In the genomic region with DNA sequence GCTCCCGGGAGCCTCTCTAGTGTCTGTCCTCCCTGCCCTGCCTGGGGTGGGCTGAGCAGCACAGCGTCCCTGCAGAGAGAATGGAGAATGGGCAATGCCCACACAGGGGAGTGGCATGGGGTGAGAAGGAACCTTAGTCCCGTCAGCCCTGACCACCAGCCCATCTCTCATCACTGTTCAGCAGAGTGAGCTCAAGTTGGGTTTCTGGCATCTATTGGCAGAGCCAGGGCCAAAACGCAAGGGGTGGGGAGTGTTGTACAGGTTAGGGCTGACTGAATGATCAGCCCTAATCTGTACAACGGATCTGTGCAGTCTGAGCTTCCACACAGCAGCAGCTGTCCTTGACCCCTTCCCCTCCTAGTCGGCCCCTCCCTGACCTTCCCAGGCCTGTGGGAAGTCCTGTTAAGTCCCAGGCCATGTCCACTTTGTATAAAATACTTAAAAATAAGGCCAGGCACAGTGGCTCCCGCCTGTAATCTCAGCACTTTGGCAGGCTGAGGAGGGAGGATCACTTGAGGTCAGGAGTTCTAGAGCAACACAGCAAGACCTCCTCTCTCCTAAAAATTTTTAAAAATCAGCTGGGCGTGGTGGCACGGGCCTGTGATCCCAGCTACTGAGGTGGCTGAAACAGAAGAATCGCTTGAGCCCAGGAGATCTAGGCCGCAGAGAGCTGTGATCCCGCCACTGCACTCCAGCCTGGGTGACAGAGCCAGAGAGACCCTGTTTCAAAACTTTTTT, we compare ENCODE assay signal across 1 cellular context.
TF ChIP-seq lines count a peak whose summit lies in the region.

No MANE protein-coding gene starts in this region.

TF ChIP-seq in HCT116, 20 proteins besides CTCF, POLR2A, EP300 and RAD21:
- no peak for TF ChIP-seq JUND (IDR thresholded peaks at IDR 0.05)
- TF ChIP-seq ZFX (IDR thresholded peaks at IDR 0.05) = no peak
- TF ChIP-seq ELF1 (IDR thresholded peaks at IDR 0.05; ENCODE audit: borderline replicate concordance, low read depth) = no peak
- no peak for TF ChIP-seq YY1 (IDR thresholded peaks at IDR 0.05; ENCODE audit: extremely low read depth, insufficient replicate concordance, low read depth, low read length)
- TF ChIP-seq POLR2AphosphoS5 (IDR thresholded peaks at IDR 0.05; ENCODE audit: low read depth, low read length) = no peak
- TF ChIP-seq EGR1 (IDR thresholded peaks at IDR 0.05; ENCODE audit: low read depth) = no peak
- TF ChIP-seq FOSL1 (IDR thresholded peaks at IDR 0.05; ENCODE audit: low read depth) = no peak
- TF ChIP-seq EZH2phosphoT487 (IDR thresholded peaks at IDR 0.05; ENCODE audit: borderline replicate concordance) = no peak
- no peak for TF ChIP-seq CBX3 (IDR thresholded peaks at IDR 0.05; ENCODE audit: low read depth)
- no peak for TF ChIP-seq TCF7L2 (IDR thresholded peaks at IDR 0.05; ENCODE audit: borderline replicate concordance, extremely low read depth, insufficient read depth, insufficient read length)
- no peak for TF ChIP-seq CEBPB (IDR thresholded peaks at IDR 0.05; ENCODE audit: low read depth)
- TF ChIP-seq SRF (IDR thresholded peaks at IDR 0.05; ENCODE audit: low read depth) = no peak
- TF ChIP-seq, protein P1, sequence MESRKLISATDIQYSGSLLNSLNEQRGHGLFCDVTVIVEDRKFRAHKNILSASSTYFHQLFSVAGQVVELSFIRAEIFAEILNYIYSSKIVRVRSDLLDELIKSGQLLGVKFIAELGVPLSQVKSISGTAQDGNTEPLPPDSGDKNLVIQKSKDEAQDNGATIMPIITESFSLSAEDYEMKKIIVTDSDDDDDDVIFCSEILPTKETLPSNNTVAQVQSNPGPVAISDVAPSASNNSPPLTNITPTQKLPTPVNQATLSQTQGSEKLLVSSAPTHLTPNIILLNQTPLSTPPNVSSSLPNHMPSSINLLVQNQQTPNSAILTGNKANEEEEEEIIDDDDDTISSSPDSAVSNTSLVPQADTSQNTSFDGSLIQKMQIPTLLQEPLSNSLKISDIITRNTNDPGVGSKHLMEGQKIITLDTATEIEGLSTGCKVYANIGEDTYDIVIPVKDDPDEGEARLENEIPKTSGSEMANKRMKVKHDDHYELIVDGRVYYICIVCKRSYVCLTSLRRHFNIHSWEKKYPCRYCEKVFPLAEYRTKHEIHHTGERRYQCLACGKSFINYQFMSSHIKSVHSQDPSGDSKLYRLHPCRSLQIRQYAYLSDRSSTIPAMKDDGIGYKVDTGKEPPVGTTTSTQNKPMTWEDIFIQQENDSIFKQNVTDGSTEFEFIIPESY (IDR thresholded peaks at IDR 0.05; ENCODE audit: extremely low read depth, insufficient replicate concordance, low read length) = no peak
- TF ChIP-seq, protein P2, sequence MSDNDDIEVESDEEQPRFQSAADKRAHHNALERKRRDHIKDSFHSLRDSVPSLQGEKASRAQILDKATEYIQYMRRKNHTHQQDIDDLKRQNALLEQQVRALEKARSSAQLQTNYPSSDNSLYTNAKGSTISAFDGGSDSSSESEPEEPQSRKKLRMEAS (IDR thresholded peaks at IDR 0.05) = no peak
- TF ChIP-seq EZH2 (IDR thresholded peaks at IDR 0.05) = no peak
